In the genomic region with DNA sequence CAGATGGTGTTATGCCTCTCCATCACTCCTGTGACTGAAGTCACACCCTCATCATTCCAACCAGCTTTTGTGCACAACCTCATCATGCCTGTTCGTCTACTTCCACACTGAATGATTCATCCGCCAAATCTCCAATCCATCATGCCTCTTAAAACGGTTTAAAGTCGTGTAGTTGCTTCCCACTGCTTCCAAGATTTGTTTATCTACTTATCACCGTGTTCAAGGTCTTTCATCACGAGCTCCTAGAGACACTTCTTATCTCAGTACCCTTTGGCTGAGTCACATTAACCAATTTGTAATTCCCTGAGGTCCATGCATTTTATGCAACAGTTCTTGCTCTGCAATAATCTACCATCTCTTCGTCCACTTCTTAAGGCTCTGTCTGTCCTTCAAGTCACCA, we compare ENCODE assay signal across 23 cellular contexts.
DNase-seq lines count a peak whose midpoint lies in the region; ATAC-seq and TF ChIP-seq lines count a peak whose summit lies in the region.
"Had no signal": no experiment of that assay in that cellular context is flagged by ENCODE, and none has a peak within 500 bp of the region (broad histone marks: within the 10 kb centered on the region; RNA-seq: fewer than 3 reads in every experiment).

No MANE protein-coding gene starts in this region.

- H2AK5ac ChIP-seq in trophoblast cell (ENCODE audit: low read length): no peak overlapping the region

- H2BK120ac ChIP-seq in trophoblast cell (ENCODE audit: insufficient read depth, low read length, poor library complexity): no peak overlapping the region

- no peaks in the 10 kb centered on the region for H3K27me3 Mint-ChIP-seq in immature natural killer cell (ENCODE audit: low read depth in 3 of 3)
- H3K27me3 Mint-ChIP-seq in activated CD4-positive, alpha-beta T cell treated with anti-CD3 and anti-CD28 coated beads, Interleukin-2, amount 10 ng/mL, durations not matched to agents 7 days and 5 days: no peaks in the 10 kb centered on the region
- H3K27me3 Mint-ChIP-seq: activated CD8-positive, alpha-beta T cell treated with anti-CD3 and anti-CD28 coated beads for 36 hours; activated naive CD8-positive, alpha-beta T cell had no signal

- no peak overlapping the region for H3K9ac ChIP-seq in SK-N-SH
- no peak overlapping the region for H3K9ac ChIP-seq in fibroblast of lung (ENCODE audit: insufficient read depth, low read length)
- H3K9ac ChIP-seq in trophoblast cell (ENCODE audit: low read length): no peak overlapping the region
- H3K9ac ChIP-seq: BLaER1 treated with 17β-estradiol and CSF1 and Interleukin-3, amounts not matched to agents 10 nM and 100 nM had no signal

- H3K4me2 ChIP-seq in SK-N-SH (no peak overlapping the region), fibroblast of lung (ENCODE audit: extremely low read depth, insufficient read depth, low read length) (no peak overlapping the region), trophoblast cell (ENCODE audit: low read length) (no peak overlapping the region)
- H3K4me2 ChIP-seq: BLaER1 treated with 17β-estradiol and CSF1 and Interleukin-3, amounts not matched to agents 10 nM and 100 nM had no signal

- H3K9me3 ChIP-seq in SK-N-SH: no peaks in the 10 kb centered on the region
- H3K9me3 ChIP-seq in fibroblast of lung (ENCODE audit: control insufficient read depth, insufficient read depth, low read depth, low read length): no peaks in the 10 kb centered on the region
- no peaks in the 10 kb centered on the region for H3K9me3 ChIP-seq in trophoblast cell (ENCODE audit: insufficient read depth, low read depth, low read length)
- H3K9me3 ChIP-seq: tibial artery had no signal

- no peak overlapping the region for H2AFZ ChIP-seq in SK-N-SH (ENCODE audit: low read depth)
- no peak overlapping the region for H2AFZ ChIP-seq in fibroblast of lung (ENCODE audit: low read length)
- H2AFZ ChIP-seq in trophoblast cell (ENCODE audit: insufficient read depth, low read length, poor library complexity): no peak overlapping the region

- H3K4me3 Mint-ChIP-seq in immature natural killer cell: no peak overlapping the region
- no peak overlapping the region for H3K4me3 Mint-ChIP-seq in activated CD4-positive, alpha-beta T cell treated with anti-CD3 and anti-CD28 coated beads, Interleukin-2, amount 10 ng/mL, durations not matched to agents 7 days and 5 days
- H3K4me3 Mint-ChIP-seq: activated CD8-positive, alpha-beta T cell treated with anti-CD3 and anti-CD28 coated beads for 36 hours; activated naive CD8-positive, alpha-beta T cell; activated T-cell treated with anti-CD3 and anti-CD28 coated beads, Interleukin-2, amount 50 U/mL, for 4 hours; naive B cell; stimulated activated effector memory CD8-positive, alpha-beta T cell treated with anti-CD3 and anti-CD28 coated beads, Interleukin-12 subunit alpha, Interleukin-12 subunit beta, amount 100 ng/mL, for 72 hours had no signal

- H4K20me1 ChIP-seq in SK-N-SH (ENCODE audit: insufficient read depth) (no peaks in the 10 kb centered on the region), fibroblast of lung (ENCODE audit: control insufficient read depth, extremely low read depth, insufficient read depth, low read length) (no peaks in the 10 kb centered on the region)
- H4K20me1 ChIP-seq: BLaER1 treated with 17β-estradiol and CSF1 and Interleukin-3, amounts not matched to agents 10 nM and 100 nM had no signal

- TF ChIP-seq RAD21 in SK-N-SH (IDR thresholded peaks at IDR 0.05; ENCODE audit: low read length): no peak

- H3K18ac ChIP-seq in trophoblast cell (ENCODE audit: low read length): no peak overlapping the region

- no peaks in the 10 kb centered on the region for H3K9me3 Mint-ChIP-seq in immature natural killer cell
- no peaks in the 10 kb centered on the region for H3K9me3 Mint-ChIP-seq in activated CD4-positive, alpha-beta T cell treated with anti-CD3 and anti-CD28 coated beads, Interleukin-2, amount 10 ng/mL, durations not matched to agents 7 days and 5 days
- H3K9me3 Mint-ChIP-seq: activated CD8-positive, alpha-beta T cell treated with anti-CD3 and anti-CD28 coated beads for 36 hours; activated T-cell treated with anti-CD3 and anti-CD28 coated beads, Interleukin-2, amount 50 U/mL, for 4 hours; naive B cell; stimulated activated effector memory CD8-positive, alpha-beta T cell treated with anti-CD3 and anti-CD28 coated beads, Interleukin-12 subunit alpha, Interleukin-12 subunit beta, amount 100 ng/mL, for 72 hours had no signal

- no peak overlapping the region for H4K91ac ChIP-seq in trophoblast cell (ENCODE audit: low read depth, low read length)

- H3K27me3 ChIP-seq in SK-N-SH (ENCODE audit: insufficient read depth) (no peaks in the 10 kb centered on the region), fibroblast of lung (ENCODE audit: control insufficient read depth, insufficient read depth, low read length) (no peaks in the 10 kb centered on the region), trophoblast cell (ENCODE audit: insufficient read depth, low read length) (no peaks in the 10 kb centered on the region)
- H3K27me3 ChIP-seq: BLaER1 treated with 17β-estradiol and CSF1 and Interleukin-3, amounts not matched to agents 10 nM and 100 nM; tibial artery had no signal

- no peak overlapping the region for H3K14ac ChIP-seq in trophoblast cell (ENCODE audit: low read length)

- CTCF ChIA-PET in SK-N-SH (lab: Yijun Ruan, JAX): no interaction called here
- CTCF ChIA-PET in activated CD4-positive, alpha-beta T cell treated with anti-CD3 and anti-CD28 coated beads, Interleukin-2, amount 10 ng/mL, durations not matched to agents 7 days and 5 days (lab: Charles Lee): no interaction called here

- no peak for ATAC-seq in sciatic nerve
- ATAC-seq: activated CD8-positive, alpha-beta T cell treated with anti-CD3 and anti-CD28 coated beads for 36 hours; activated T-cell treated with anti-CD3 and anti-CD28 coated beads, Interleukin-2, amount 50 U/mL, for 4 hours; HCT116; stimulated activated effector memory CD8-positive, alpha-beta T cell treated with anti-CD3 and anti-CD28 coated beads, Interleukin-12 subunit alpha, Interleukin-12 subunit beta, amount 100 ng/mL, for 72 hours had no signal

- no peaks in the 10 kb centered on the region for H3K4me1 Mint-ChIP-seq in immature natural killer cell
- H3K4me1 Mint-ChIP-seq in activated CD4-positive, alpha-beta T cell treated with anti-CD3 and anti-CD28 coated beads, Interleukin-2, amount 10 ng/mL, durations not matched to agents 7 days and 5 days: no peaks in the 10 kb centered on the region
- H3K4me1 Mint-ChIP-seq: naive B cell had no signal

- peaks cover 6% of the 10 kb centered on the region for H3F3A ChIP-seq in SK-N-SH (replicated peaks; ENCODE audit: insufficient read depth)

- H3K79me1 ChIP-seq in trophoblast cell (ENCODE audit: low read length): no peaks in the 10 kb centered on the region

- H3K9me2 ChIP-seq in SK-N-SH: no peaks in the 10 kb centered on the region

- H4K8ac ChIP-seq in trophoblast cell (ENCODE audit: low read depth, low read length): no peak overlapping the region

- H3K36me3 ChIP-seq in SK-N-SH (replicated peaks in 1 of 2; ENCODE audit: control insufficient read depth in 1 of 2, insufficient read depth in 2 of 2, low read length in 1 of 2) (no peaks in the 10 kb centered on the region), fibroblast of lung (ENCODE audit: control insufficient read depth, insufficient read depth, low read length) (no peaks in the 10 kb centered on the region), trophoblast cell (ENCODE audit: control insufficient read depth in 1 of 2, insufficient read depth in 2 of 2, low read length in 2 of 2) (no peaks in the 10 kb centered on the region)
- H3K36me3 ChIP-seq: BLaER1 treated with 17β-estradiol and CSF1 and Interleukin-3, amounts not matched to agents 10 nM and 100 nM; tibial artery; WERI-Rb-1 had no signal

- DNase-seq in ELR (ENCODE audit: low read depth) (peak; percentile 53), SK-N-SH (no peak), fibroblast of lung (ENCODE audit: low read depth in 2 of 2) (peak; percentile 62 to 96), trophoblast cell (peak; percentile 89 to 98), immature natural killer cell (no peak), putamen (ENCODE audit: low spot score) (no peak), sciatic nerve (ENCODE audit: low spot score) (no peak)
- DNase-seq in activated CD4-positive, alpha-beta T cell treated with anti-CD3 and anti-CD28 coated beads, Interleukin-2, amount 10 ng/mL, durations not matched to agents 7 days and 5 days: no peak
- DNase-seq: activated CD8-positive, alpha-beta T cell treated with anti-CD3 and anti-CD28 coated beads for 36 hours; activated T-cell treated with anti-CD3 and anti-CD28 coated beads, Interleukin-2, amount 50 U/mL, for 4 hours; caudate nucleus; effector CD4-positive, alpha-beta T cell; naive B cell; NCI-H1436 treated with DMSO at 0.1 percent for 48 hours; NCI-H446; NK-92 treated with Interleukin-12 subunit alpha and Interleukin-12 subunit beta, amount 100 ng/mL, for 24 hours; stimulated activated CD4-positive, alpha-beta T cell treated with anti-CD3 and anti-CD28 coated beads, Interleukin-12 subunit alpha, Interleukin-12 subunit beta, amount 100 ng/mL, for 4 hours; tibial artery; WERI-Rb-1 had no signal

- TF ChIP-seq EP300 in SK-N-SH (IDR thresholded peaks at IDR 0.05; ENCODE audit: borderline replicate concordance in 1 of 2, low read depth in 1 of 2, low read length in 1 of 2): no peak

- peaks cover 18 to 32% (median 27%) of the 10 kb centered on the region in 3 donors for H3K36me3 Mint-ChIP-seq in immature natural killer cell
- H3K36me3 Mint-ChIP-seq in activated CD4-positive, alpha-beta T cell treated with anti-CD3 and anti-CD28 coated beads, Interleukin-2, amount 10 ng/mL, durations not matched to agents 7 days and 5 days (ENCODE audit: low read depth): no peaks in the 10 kb centered on the region
- H3K36me3 Mint-ChIP-seq: naive B cell had no signal

- intact Hi-C loops in sciatic nerve (cut with DNase I): no loop called here

- H3K27ac ChIP-seq in SK-N-SH (ENCODE audit: low read depth in 2 of 2, low read length in 1 of 2) (no peak overlapping the region), fibroblast of lung (ENCODE audit: insufficient read depth, low read length) (no peak overlapping the region), trophoblast cell (ENCODE audit: low read depth, low read length) (no peak overlapping the region)
- H3K27ac ChIP-seq: tibial artery, WERI-Rb-1 had no signal

- peaks cover 0 to 7% of the 10 kb centered on the region in 2 experiments; a peak in 1 of 4 replicates for H3K4me1 ChIP-seq in SK-N-SH (ENCODE audit: control insufficient read depth in 1 of 2, insufficient read depth in 2 of 2, low read depth in 1 of 2, low read length in 1 of 2)
- peaks cover 19% of the 10 kb centered on the region for H3K4me1 ChIP-seq in fibroblast of lung (ENCODE audit: control insufficient read depth, extremely low read depth, insufficient read depth, low read length)
- peaks cover 3 to 7% of the 10 kb centered on the region in 2 experiments for H3K4me1 ChIP-seq in trophoblast cell (ENCODE audit: control insufficient read depth in 1 of 2, insufficient read depth in 2 of 2, low read length in 2 of 2)
- H3K4me1 ChIP-seq: tibial artery had no signal

- H4K12ac ChIP-seq in trophoblast cell (ENCODE audit: low read depth, low read length): no peak overlapping the region

- POLR2A ChIA-PET in SK-N-SH (lab: Yijun Ruan, JAX): no interaction called here
- POLR2A ChIA-PET in activated CD4-positive, alpha-beta T cell treated with anti-CD3 and anti-CD28 coated beads, Interleukin-2, amount 10 ng/mL, durations not matched to agents 7 days and 5 days (lab: Charles Lee): no interaction called here

- H2BK12ac ChIP-seq in trophoblast cell (ENCODE audit: low read length): no peak overlapping the region

- H3K23ac ChIP-seq in trophoblast cell (ENCODE audit: low read length): no peak overlapping the region

- H3K4ac ChIP-seq in trophoblast cell (ENCODE audit: low read depth, low read length): no peak overlapping the region

- H3K79me2 ChIP-seq in SK-N-SH (ENCODE audit: insufficient read depth) (no peaks in the 10 kb centered on the region), fibroblast of lung (ENCODE audit: control insufficient read depth, insufficient read depth, low read length) (no peaks in the 10 kb centered on the region), trophoblast cell (ENCODE audit: control insufficient read depth, insufficient read depth, low read length, poor library complexity) (no peaks in the 10 kb centered on the region)

- H3K4me3 ChIP-seq in SK-N-SH (ENCODE audit: low read depth in 2 of 2, low read length in 1 of 2) (no peak overlapping the region), fibroblast of lung (replicated peaks in 1 of 4; ENCODE audit: control extremely low read depth in 1 of 4, insufficient read depth in 1 of 4, low read depth in 3 of 4, low read length in 4 of 4) (no peak overlapping the region), trophoblast cell (ENCODE audit: low read depth, low read length) (no peak overlapping the region)
- H3K4me3 ChIP-seq: BLaER1 treated with 17β-estradiol and CSF1 and Interleukin-3, amounts not matched to agents 10 nM and 100 nM; tibial artery had no signal

- no peak overlapping the region for H3K27ac Mint-ChIP-seq in immature natural killer cell
- no peak overlapping the region for H3K27ac Mint-ChIP-seq in activated CD4-positive, alpha-beta T cell treated with anti-CD3 and anti-CD28 coated beads, Interleukin-2, amount 10 ng/mL, durations not matched to agents 7 days and 5 days
- H3K27ac Mint-ChIP-seq: activated CD8-positive, alpha-beta T cell treated with anti-CD3 and anti-CD28 coated beads for 36 hours; activated naive CD8-positive, alpha-beta T cell; naive B cell; stimulated activated effector memory CD8-positive, alpha-beta T cell treated with anti-CD3 and anti-CD28 coated beads, Interleukin-12 subunit alpha, Interleukin-12 subunit beta, amount 100 ng/mL, for 72 hours had no signal

- 58% methylated on average over 7 of the region's 7 CpGs for WGBS in SK-N-SH (ENCODE audit: low lambda C conversion rate)
- no CpG with 5 or more reads among the region's 7 CpGs for WGBS in trophoblast cell (ENCODE audit: extremely low coverage, insufficient coverage, insufficient read length)

- TF ChIP-seq CTCF in SK-N-SH (IDR thresholded peaks at IDR 0.05) (no peak), fibroblast of lung (conservative IDR thresholded peaks at IDR 0.05 in 1 of 2, IDR thresholded peaks at IDR 0.05 in 1 of 2; ENCODE audit: low read depth in 1 of 2, low read length in 2 of 2) (no peak)

- no peak overlapping the region for H2BK5ac ChIP-seq in trophoblast cell (ENCODE audit: low read depth, low read length, poor library complexity)

Comparison
In these comparisons a context has a peak if more than half of its experiments do, and no peak if none do; other contexts are left out.
1. DNase-seq: peak in ELR (single experiment), fibroblast of lung (2 of 2) and trophoblast cell (2 of 2); none in SK-N-SH (single experiment), immature natural killer cell (0 of 3), putamen (single experiment), sciatic nerve (single experiment) and activated CD4-positive, alpha-beta T cell treated with anti-CD3 and anti-CD28 coated beads, Interleukin-2, amount 10 ng/mL, durations not matched to agents 7 days and 5 days (single experiment).